Comparison of ENCODE assay signal across 1 cellular context in genomic region chr6:111610548-111611172, GRCh38.
TF ChIP-seq lines count a peak whose summit lies in the region.

No MANE protein-coding gene starts in this region.

TF ChIP-seq in liver, 16 proteins besides CTCF, POLR2A, EP300 and RAD21 (continued from another document):
- peak in 1 of 2 donors; percentile 62 for TF ChIP-seq EGR1 (IDR thresholded peaks at IDR 0.05; ENCODE audit: low read depth in 2 of 2)
- TF ChIP-seq NR2F2 (IDR thresholded peaks at IDR 0.05) = peak; percentile 61
- TF ChIP-seq HNF4G (IDR thresholded peaks at IDR 0.05) = peak; percentile 79
- TF ChIP-seq RXRA (IDR thresholded peaks at IDR 0.05) = peak; percentile 83 to 90
